In the genomic region with DNA sequence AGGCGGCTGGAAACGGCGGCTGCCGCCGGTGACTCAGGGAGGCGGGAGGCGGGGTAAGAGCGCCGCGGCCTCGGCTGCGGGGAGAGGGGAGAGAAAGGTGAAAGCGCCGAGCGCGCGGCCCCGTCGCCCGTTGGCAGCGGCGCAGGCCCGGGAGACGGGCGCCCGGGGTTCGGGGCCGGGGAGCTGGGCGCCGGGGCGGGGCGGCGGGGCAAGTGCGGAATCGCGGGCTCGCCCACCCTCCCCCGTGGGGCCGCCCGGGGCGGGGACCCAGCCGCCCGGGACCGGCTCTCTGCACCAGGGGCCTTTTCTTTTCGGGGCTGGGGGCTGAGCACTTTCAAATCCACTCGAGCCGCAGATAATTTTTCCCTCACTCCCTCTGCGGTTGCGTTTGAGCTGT, we compare ENCODE assay signal across 7 cellular contexts. TPM values are rescaled to one million over a fixed set of nuclear protein-coding genes. Genes with fewer than 3 reads are reported as not detected.
A peak's percentile ranks its signal among the peaks of the same experiment; 100 is the strongest.
DNase-seq lines count a peak whose midpoint lies in the region; ATAC-seq and TF ChIP-seq lines count a peak whose summit lies in the region.

No MANE protein-coding gene starts in this region.

- no peak for TF ChIP-seq EP300 in neural cell (conservative IDR thresholded peaks at IDR 0.05; ENCODE audit: poor library complexity, severe bottlenecking)

- peak overlapping the region; percentile 79 for H3K4me3 ChIP-seq in neural cell (ENCODE audit: low read length)

- H2AFZ ChIP-seq in neural cell (ENCODE audit: low read depth, low read length): no peak overlapping the region

- H3K27ac ChIP-seq in cingulate gyrus (ENCODE audit: low read depth, low read length) (peak overlapping the region; percentile 31), neural cell (ENCODE audit: low read length) (peak overlapping the region; percentile 58)

- no peak for TF ChIP-seq RAD21 in neural cell (conservative IDR thresholded peaks at IDR 0.05)

- H3K4me2 ChIP-seq in neural cell (ENCODE audit: low read length): no peak overlapping the region

- peaks cover 36% of the 10 kb centered on the region for H3K79me2 ChIP-seq in neural cell (replicated peaks; ENCODE audit: insufficient read depth, low read length)

- peak; percentile 10 for DNase-seq in HuH-7.5 (ENCODE audit: low spot score)
- no peak for DNase-seq in stimulated activated CD4-positive, alpha-beta T cell treated with anti-CD3 and anti-CD28 coated beads, Interleukin-2, amount 100 ng/mL, for 24 hours
- DNase-seq in activated CD4-positive, alpha-beta T cell treated with anti-CD3 and anti-CD28 coated beads for 48 hours: no peak

- H3F3A ChIP-seq in neural cell (ENCODE audit: insufficient read depth, low read length, poor library complexity, severe bottlenecking): peaks cover 15% of the 10 kb centered on the region

- H3K9me3 ChIP-seq in neural cell (ENCODE audit: low read length): peaks cover 5% of the 10 kb centered on the region

- H4K20me1 ChIP-seq in neural cell (ENCODE audit: insufficient read depth): no peaks in the 10 kb centered on the region

- H3K9ac ChIP-seq in neural cell (ENCODE audit: low read length): peak overlapping the region; percentile 83

- H3K36me3 ChIP-seq in neural cell (ENCODE audit: insufficient read depth, low read length): no peaks in the 10 kb centered on the region

- ATAC-seq in GM19351 (IDR thresholded peaks at IDR 0.05; ENCODE audit: unreplicated experiment): peak; percentile 10
- ATAC-seq in GM18907 (IDR thresholded peaks at IDR 0.05; ENCODE audit: unreplicated experiment): no peak

- TF ChIP-seq CTCF in neural cell (IDR thresholded peaks at IDR 0.05; ENCODE audit: poor library complexity, severe bottlenecking): no peak

- H3K9me2 ChIP-seq in neural cell (ENCODE audit: insufficient read depth, low read length): no peaks in the 10 kb centered on the region

- no peaks in the 10 kb centered on the region for H3K27me3 ChIP-seq in neural cell (ENCODE audit: insufficient read depth, low read depth, low read length)

TF ChIP-seq in neural cell, 6 proteins besides CTCF, POLR2A, EP300 and RAD21:
- TF ChIP-seq EZH2 (IDR thresholded peaks at IDR 0.05; ENCODE audit: borderline replicate concordance, insufficient read depth, low read length, poor library complexity, severe bottlenecking): no peak
- TF ChIP-seq SMC3 (conservative IDR thresholded peaks at IDR 0.05; ENCODE audit: poor library complexity): no peak
- TF ChIP-seq, protein P1, sequence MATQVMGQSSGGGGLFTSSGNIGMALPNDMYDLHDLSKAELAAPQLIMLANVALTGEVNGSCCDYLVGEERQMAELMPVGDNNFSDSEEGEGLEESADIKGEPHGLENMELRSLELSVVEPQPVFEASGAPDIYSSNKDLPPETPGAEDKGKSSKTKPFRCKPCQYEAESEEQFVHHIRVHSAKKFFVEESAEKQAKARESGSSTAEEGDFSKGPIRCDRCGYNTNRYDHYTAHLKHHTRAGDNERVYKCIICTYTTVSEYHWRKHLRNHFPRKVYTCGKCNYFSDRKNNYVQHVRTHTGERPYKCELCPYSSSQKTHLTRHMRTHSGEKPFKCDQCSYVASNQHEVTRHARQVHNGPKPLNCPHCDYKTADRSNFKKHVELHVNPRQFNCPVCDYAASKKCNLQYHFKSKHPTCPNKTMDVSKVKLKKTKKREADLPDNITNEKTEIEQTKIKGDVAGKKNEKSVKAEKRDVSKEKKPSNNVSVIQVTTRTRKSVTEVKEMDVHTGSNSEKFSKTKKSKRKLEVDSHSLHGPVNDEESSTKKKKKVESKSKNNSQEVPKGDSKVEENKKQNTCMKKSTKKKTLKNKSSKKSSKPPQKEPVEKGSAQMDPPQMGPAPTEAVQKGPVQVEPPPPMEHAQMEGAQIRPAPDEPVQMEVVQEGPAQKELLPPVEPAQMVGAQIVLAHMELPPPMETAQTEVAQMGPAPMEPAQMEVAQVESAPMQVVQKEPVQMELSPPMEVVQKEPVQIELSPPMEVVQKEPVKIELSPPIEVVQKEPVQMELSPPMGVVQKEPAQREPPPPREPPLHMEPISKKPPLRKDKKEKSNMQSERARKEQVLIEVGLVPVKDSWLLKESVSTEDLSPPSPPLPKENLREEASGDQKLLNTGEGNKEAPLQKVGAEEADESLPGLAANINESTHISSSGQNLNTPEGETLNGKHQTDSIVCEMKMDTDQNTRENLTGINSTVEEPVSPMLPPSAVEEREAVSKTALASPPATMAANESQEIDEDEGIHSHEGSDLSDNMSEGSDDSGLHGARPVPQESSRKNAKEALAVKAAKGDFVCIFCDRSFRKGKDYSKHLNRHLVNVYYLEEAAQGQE (IDR thresholded peaks at IDR 0.05; ENCODE audit: borderline replicate concordance): peak; percentile 80
- no peak for TF ChIP-seq MXI1 (conservative IDR thresholded peaks at IDR 0.05; ENCODE audit: poor library complexity, severe bottlenecking)
- no peak for TF ChIP-seq TAF1 (IDR thresholded peaks at IDR 0.05; ENCODE audit: low read depth)
- peak; percentile 97 for TF ChIP-seq POLR2AphosphoS5 (IDR thresholded peaks at IDR 0.05)

RNA-seq across cellular contexts. Expression of a gene that starts 0.2 kb away (rescaled TPM):
- polyA plus RNA-seq in neural cell: 51.2 and 54.6 TPM in 2 replicates
- 82.5 and 96.3 TPM in 2 replicates for polyA minus RNA-seq in neural cell
